1 cellular context compared by ENCODE assay signal in the genomic region with DNA sequence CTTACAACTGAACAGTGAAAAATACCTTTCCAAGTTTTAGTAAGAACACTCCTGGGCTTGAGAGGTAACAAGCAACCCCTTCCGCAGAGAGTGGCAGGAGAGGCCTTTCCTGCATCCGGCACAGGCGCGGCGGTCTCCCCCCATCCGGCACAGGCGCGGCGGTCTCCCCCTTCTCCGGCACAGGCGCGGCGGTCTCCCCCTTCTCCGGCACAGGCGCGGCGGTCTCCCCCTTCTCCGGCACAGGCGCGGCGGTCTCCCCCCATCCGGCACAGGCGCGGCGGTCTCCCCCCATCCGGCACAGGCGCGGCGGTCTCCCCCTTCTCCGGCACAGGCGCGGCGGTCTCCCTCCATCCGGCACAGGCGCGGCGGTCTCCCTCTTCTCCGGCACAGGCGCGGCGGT. TPM values are rescaled to one million over a fixed set of nuclear protein-coding genes. Genes with fewer than 3 reads are reported as not detected.
"Had no signal": no experiment of that assay in that cellular context is flagged by ENCODE, and none has a peak within 500 bp of the region (broad histone marks: within the 10 kb centered on the region; RNA-seq: fewer than 3 reads in every experiment).

No MANE protein-coding gene starts in this region.

RNA-seq across cellular contexts. Expression of a gene that starts 53.4 kb away (rescaled TPM):
- total RNA-seq: HepG2 had no signal
